1 cellular context compared by ENCODE assay signal in genomic region chr18:23169683-23170082, GRCh38.
TF ChIP-seq lines count a peak whose summit lies in the region.

No MANE protein-coding gene starts in this region.

TF ChIP-seq in WTC11, 78 proteins besides CTCF, POLR2A, EP300 and RAD21 (continued from another document):
- TF ChIP-seq, protein P1, sequence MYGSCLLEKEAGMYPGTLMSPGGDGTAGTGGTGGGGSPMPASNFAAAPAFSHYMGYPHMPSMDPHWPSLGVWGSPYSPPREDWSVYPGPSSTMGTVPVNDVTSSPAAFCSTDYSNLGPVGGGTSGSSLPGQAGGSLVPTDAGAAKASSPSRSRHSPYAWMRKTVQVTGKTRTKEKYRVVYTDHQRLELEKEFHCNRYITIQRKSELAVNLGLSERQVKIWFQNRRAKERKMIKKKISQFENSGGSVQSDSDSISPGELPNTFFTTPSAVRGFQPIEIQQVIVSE (CRISPR knock-in tag; IDR thresholded peaks at IDR 0.05; ENCODE audit: borderline replicate concordance), result no peak
- TF ChIP-seq, protein P2, sequence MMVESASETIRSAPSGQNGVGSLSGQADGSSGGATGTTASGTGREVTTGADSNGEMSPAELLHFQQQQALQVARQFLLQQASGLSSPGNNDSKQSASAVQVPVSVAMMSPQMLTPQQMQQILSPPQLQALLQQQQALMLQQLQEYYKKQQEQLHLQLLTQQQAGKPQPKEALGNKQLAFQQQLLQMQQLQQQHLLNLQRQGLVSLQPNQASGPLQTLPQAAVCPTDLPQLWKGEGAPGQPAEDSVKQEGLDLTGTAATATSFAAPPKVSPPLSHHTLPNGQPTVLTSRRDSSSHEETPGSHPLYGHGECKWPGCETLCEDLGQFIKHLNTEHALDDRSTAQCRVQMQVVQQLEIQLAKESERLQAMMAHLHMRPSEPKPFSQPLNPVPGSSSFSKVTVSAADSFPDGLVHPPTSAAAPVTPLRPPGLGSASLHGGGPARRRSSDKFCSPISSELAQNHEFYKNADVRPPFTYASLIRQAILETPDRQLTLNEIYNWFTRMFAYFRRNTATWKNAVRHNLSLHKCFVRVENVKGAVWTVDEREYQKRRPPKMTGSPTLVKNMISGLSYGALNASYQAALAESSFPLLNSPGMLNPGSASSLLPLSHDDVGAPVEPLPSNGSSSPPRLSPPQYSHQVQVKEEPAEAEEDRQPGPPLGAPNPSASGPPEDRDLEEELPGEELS (CRISPR knock-in tag; IDR thresholded peaks at IDR 0.05), result peak; percentile 23; the same call in 1 of the 2 replicates
- TF ChIP-seq ERG (CRISPR knock-in tag; IDR thresholded peaks at IDR 0.05), result no peak
- no peak for TF ChIP-seq TP53 (CRISPR knock-in tag; IDR thresholded peaks at IDR 0.05)
TF ChIP-seq in WTC11: peak in this region for 6.
